ENCODE assay signal across 23 cellular contexts in genomic region chr18:3140986-3141639, GRCh38.
DNase-seq lines count a peak whose midpoint lies in the region; ATAC-seq, FAIRE-seq and TF ChIP-seq lines count a peak whose summit lies in the region.
"Had no signal": no experiment of that assay in that cellular context is flagged by ENCODE, and none has a peak within 500 bp of the region (broad histone marks: within the 10 kb centered on the region; RNA-seq: fewer than 3 reads in every experiment).

No MANE protein-coding gene starts in this region.

- peaks cover 8% of the 10 kb centered on the region for H3K9me3 ChIP-seq in OCI-LY7 (ENCODE audit: low read length)
- H3K9me3 ChIP-seq in H1 (ENCODE audit: insufficient read depth in 2 of 2, low read depth in 1 of 2, low read length in 1 of 2) = 0 out of 4 replicates have a peak, but pooled peaks cover 0 to 4% of the 10 kb centered on the region in 2 experiments
- no peaks in the 10 kb centered on the region for H3K9me3 ChIP-seq in right cardiac atrium (ENCODE audit: control insufficient read depth, low read length)
- H3K9me3 ChIP-seq in gastrocnemius medialis = no peaks in the 10 kb centered on the region

- no peak overlapping the region for H3K18ac ChIP-seq in H1 (ENCODE audit: extremely low read depth, low read length)

- H2BK120ac ChIP-seq in H1 (replicated peaks; ENCODE audit: low read depth, low read length) = no peak overlapping the region

- CTCF ChIA-PET in OCI-LY7 (lab: Charles Lee; ENCODE audit: unreplicated experiment) = no interaction called here
- CTCF ChIA-PET in H1 (lab: Charles Lee; ENCODE audit: partially characterized antibody) = interaction anchor here (3.2 kb wide), 1 partner anchor 12 kb away, joined by 13 read pairs; no protein-coding TSS in a partner anchor

- TF ChIP-seq CTCF in OCI-LY7 (conservative IDR thresholded peaks at IDR 0.05; ENCODE audit: low read length) (no peak), H1 (IDR thresholded peaks at IDR 0.05; ENCODE audit: control extremely low read depth in 1 of 3, insufficient read depth in 1 of 3, low read depth in 1 of 3, low read length in 3 of 3) (no peak), gastrocnemius medialis (IDR thresholded peaks at IDR 0.05 in 4 of 5, conservative IDR thresholded peaks at IDR 0.05 in 1 of 5) (no peak)

- H4K91ac ChIP-seq in H1 (replicated peaks; ENCODE audit: insufficient read length, low read length) = no peak overlapping the region

- no peak overlapping the region for H4K5ac ChIP-seq in H1 (ENCODE audit: insufficient read length, low read depth, low read length)

- no TSS peak for BruUV-seq in OCI-LY7 (replicated peaks; lab: Mats Ljungman, UMichigan)

- no peak overlapping the region for H3K56ac ChIP-seq in H1 (replicated peaks; ENCODE audit: insufficient read length, low read depth, low read length)

- H3K79me2 ChIP-seq in OCI-LY7 (ENCODE audit: insufficient read depth, low read depth, low read length) = no peaks in the 10 kb centered on the region
- H3K79me2 ChIP-seq in H1 (ENCODE audit: control insufficient read depth in 1 of 2, insufficient read depth in 2 of 2, low read length in 2 of 2) = no peaks in the 10 kb centered on the region

- no peak for DNase-seq in OCI-LY7 (ENCODE audit: low spot score)
- no peak for DNase-seq in H1 (ENCODE audit: low read depth in 1 of 2, low spot score in 2 of 2)
- no peak for DNase-seq in right cardiac atrium
- peak; percentile 57 to 74 for DNase-seq in gastrocnemius medialis
- DNase-seq: H7; IMR-90; MG63; NCI-H1092; NCI-H1436 treated with DMSO at 0.1 percent for 48 hours; NCI-H2029; NCI-H2171; NCI-H446; NCI-H748 treated with DMSO at 0.1 percent for 48 hours; NK-92 treated with Interleukin-12 subunit alpha and Interleukin-12 subunit beta, amount 100 ng/mL, for 24 hours; OCI-M1; SHP77 treated with DMSO at 0.1 percent for 48 hours had no signal

- peak overlapping the region; percentile 53; the same call in 1 of the 2 replicates for H2BK15ac ChIP-seq in H1 (ENCODE audit: low read length)

- H3K9me2 ChIP-seq in OCI-LY7 (ENCODE audit: insufficient read depth, low read length) = no peaks in the 10 kb centered on the region

- POLR2A ChIA-PET in OCI-LY7 (lab: Charles Lee) = no interaction called here
- POLR2A ChIA-PET in H1 (lab: Charles Lee; ENCODE audit: partially characterized antibody) = no interaction called here

- no peak overlapping the region for H2BK20ac ChIP-seq in H1 (ENCODE audit: low read length)

- no peak for TF ChIP-seq EP300 in H1 (IDR thresholded peaks at IDR 0.05; ENCODE audit: borderline replicate concordance in 1 of 2, low read depth in 2 of 2, low read length in 2 of 2)

- no peak overlapping the region for H2BK12ac ChIP-seq in H1 (ENCODE audit: low read depth, low read length)

- H3K4me2 ChIP-seq in OCI-LY7 (ENCODE audit: low read length) (no peak overlapping the region), H1 (ENCODE audit: insufficient read depth in 1 of 2, low read depth in 2 of 2, low read length in 2 of 2) (no peak overlapping the region)

- WGBS in H1 (ENCODE audit: extremely low coverage in 1 of 2, insufficient coverage in 1 of 2, insufficient read length in 1 of 2, insufficient replicate concordance in 2 of 2, low coverage in 1 of 2, low lambda C conversion rate in 2 of 2, missing lambda C conversion rate in 1 of 2), 2 experiments = 78% methylated on average over 10 of the region's 10 CpGs; no CpG with 5 or more reads in 1 of the 2 experiments
- WGBS in right cardiac atrium = 71% methylated on average over 10 of the region's 10 CpGs

- H3K27ac ChIP-seq in OCI-LY7 (ENCODE audit: low read depth, low read length, poor library complexity, severe bottlenecking) = no peak overlapping the region
- H3K27ac ChIP-seq in H1 (ENCODE audit: low read depth, low read length) = no peak overlapping the region
- H3K27ac ChIP-seq in right cardiac atrium (ENCODE audit: low read length) = peak overlapping the region; percentile 43
- H3K27ac ChIP-seq in gastrocnemius medialis = peak overlapping the region; percentile 65 to 82 (median 76)
- H3K27ac ChIP-seq: C4-2B had no signal

- no peak overlapping the region for H2AK5ac ChIP-seq in H1 (ENCODE audit: low read depth, low read length)

- in situ Hi-C loops in gastrocnemius medialis (cut with MboI; ENCODE audit: low sequenced_read_pairs in 4 of 4) = loop anchor here in 3 of 4 donors (10.0 to 25.0 kb wide), 2 partner anchors 204 to 206 kb away; no protein-coding TSS in a partner anchor

- H4K8ac ChIP-seq in H1 (ENCODE audit: extremely low read depth, insufficient read depth, low read length) = no peak overlapping the region

- no peak overlapping the region for H3K9ac ChIP-seq in H1 (replicated peaks in 1 of 4; ENCODE audit: extremely low read depth in 1 of 4, low read depth in 3 of 4, low read length in 3 of 4)

- no peak overlapping the region for H3K4ac ChIP-seq in H1 (replicated peaks; ENCODE audit: insufficient read length, low read depth, low read length)

- no peak overlapping the region for H2BK5ac ChIP-seq in H1 (ENCODE audit: low read depth, low read length)

- ATAC-seq in right cardiac atrium (peak; percentile 34 to 45), gastrocnemius medialis (peak; percentile 95 to 96), GM21717 (IDR thresholded peaks at IDR 0.05; ENCODE audit: unreplicated experiment) (no peak), GM19351 (IDR thresholded peaks at IDR 0.05; ENCODE audit: unreplicated experiment) (no peak), GM18519 (IDR thresholded peaks at IDR 0.05; ENCODE audit: low FRiP score, unreplicated experiment) (no peak)

- no peaks in the 10 kb centered on the region for H3K27me3 ChIP-seq in H1 (replicated peaks in 1 of 4; ENCODE audit: control insufficient read depth in 3 of 4, extremely low read depth in 1 of 4, insufficient read depth in 3 of 4, low read length in 3 of 4)
- no peaks in the 10 kb centered on the region for H3K27me3 ChIP-seq in right cardiac atrium (ENCODE audit: control insufficient read depth, insufficient read depth)
- H3K27me3 ChIP-seq in gastrocnemius medialis = no peaks in the 10 kb centered on the region
- H3K27me3 ChIP-seq: MG63 had no signal

- H3K14ac ChIP-seq in H1 (ENCODE audit: insufficient read length) = no peak overlapping the region

- H2AFZ ChIP-seq in OCI-LY7 (ENCODE audit: low read length) = 0 out of 2 replicates have a peak overlapping the region, but pooled peaks have one; percentile 14
- 0 out of 2 replicates have a peak overlapping the region, but pooled peaks have one; percentile 18 for H2AFZ ChIP-seq in H1 (ENCODE audit: low read length)

- H3K4me3 ChIP-seq in OCI-LY7 (ENCODE audit: low read depth, low read length, poor library complexity, severe bottlenecking) (no peak overlapping the region), H1 (ENCODE audit: extremely low read depth in 1 of 4, insufficient read depth in 2 of 4, low read depth in 3 of 4, low read length in 4 of 4) (no peak overlapping the region), right cardiac atrium (ENCODE audit: low read length) (no peak overlapping the region), gastrocnemius medialis (no peak overlapping the region)
- H3K4me3 ChIP-seq: MG63 had no signal

- TF ChIP-seq POLR2A in H1 (IDR thresholded peaks at IDR 0.05; ENCODE audit: control extremely low read depth in 1 of 2, low read depth in 2 of 2, low read length in 2 of 2) (no peak), gastrocnemius medialis (IDR thresholded peaks at IDR 0.05) (no peak)

- H3K23ac ChIP-seq in H1 (ENCODE audit: insufficient read length) = no peak overlapping the region

- H3K79me1 ChIP-seq in H1 (ENCODE audit: low read depth, low read length) = no peaks in the 10 kb centered on the region

- H4K20me1 ChIP-seq in OCI-LY7 (ENCODE audit: insufficient read depth, low read length) = no peaks in the 10 kb centered on the region
- no peaks in the 10 kb centered on the region for H4K20me1 ChIP-seq in H1 (replicated peaks in 1 of 2; ENCODE audit: control insufficient read depth in 1 of 2, insufficient read depth in 2 of 2, low read length in 2 of 2)

- intact Hi-C loops in OCI-LY7 (cut with micrococcal nuclease; ENCODE audit: unreplicated experiment) = no loop called here
- intact Hi-C loops in right cardiac atrium (cut with DNase I) = no loop called here
- intact Hi-C loops in gastrocnemius medialis (cut with DNase I; ENCODE audit: low total_unique reads) = no loop called here

- H3K36me3 ChIP-seq in OCI-LY7 (ENCODE audit: insufficient read depth, low read length) (no peaks in the 10 kb centered on the region), H1 (ENCODE audit: control insufficient read depth in 2 of 4, insufficient read depth in 4 of 4, low read length in 3 of 4) (no peaks in the 10 kb centered on the region), gastrocnemius medialis (peaks cover 0 to 6% of the 10 kb centered on the region in 2 donors)
- H3K36me3 ChIP-seq: MG63 had no signal

- H3K4me1 ChIP-seq in OCI-LY7 (ENCODE audit: insufficient read depth, low read length, poor library complexity, severe bottlenecking) (no peaks in the 10 kb centered on the region), H1 (replicated peaks in 1 of 4; ENCODE audit: control insufficient read depth in 3 of 4, insufficient read depth in 4 of 4, low read length in 3 of 4) (no peaks in the 10 kb centered on the region), right cardiac atrium (ENCODE audit: control insufficient read depth, insufficient read depth, low read length) (peaks cover 2% of the 10 kb centered on the region), gastrocnemius medialis (peaks cover 9 to 39% of the 10 kb centered on the region in 2 donors)

- TF ChIP-seq RAD21 in H1 (IDR thresholded peaks at IDR 0.05 in 1 of 2, conservative IDR thresholded peaks at IDR 0.05 in 1 of 2; ENCODE audit: low read depth in 2 of 2, low read length in 2 of 2) = no peak

- H3K23me2 ChIP-seq in H1 (ENCODE audit: low read depth, low read length) = no peaks in the 10 kb centered on the region

- no peak for FAIRE-seq in H1 (lab: Jason Lieb, UNC)
- FAIRE-seq: D721Med, GM12892, GM18507 had no signal

TF ChIP-seq in H1, 55 proteins besides CTCF, POLR2A, EP300 and RAD21:
- TF ChIP-seq EGR1 (IDR thresholded peaks at IDR 0.05; ENCODE audit: borderline replicate concordance, low read depth, low read length) = no peak
- no peak for TF ChIP-seq RBBP5 (IDR thresholded peaks at IDR 0.05; ENCODE audit: borderline replicate concordance, low read depth, low read length)
- no peak for TF ChIP-seq TBP (IDR thresholded peaks at IDR 0.05; ENCODE audit: low read depth, low read length)
- TF ChIP-seq CBX5 (IDR thresholded peaks at IDR 0.05; ENCODE audit: low read depth, low read length) = no peak
- no peak for TF ChIP-seq JUND (IDR thresholded peaks at IDR 0.05; ENCODE audit: low read length)
- TF ChIP-seq CHD2 (IDR thresholded peaks at IDR 0.05; ENCODE audit: low read length) = no peak

Comparison
In these comparisons a context has a peak if more than half of its experiments do, and no peak if none do; other contexts are left out.
1. DNase-seq: peak in gastrocnemius medialis (2 of 2); none in OCI-LY7 (single experiment), H1 (0 of 2) and right cardiac atrium (0 of 3).
2. H3K27ac ChIP-seq: peak in right cardiac atrium (single experiment) and gastrocnemius medialis (4 of 4); none in OCI-LY7 (single experiment) and H1 (single experiment).
3. ATAC-seq: peak in right cardiac atrium (2 of 2) and gastrocnemius medialis (2 of 2); none in GM21717 (single experiment), GM19351 (single experiment) and GM18519 (single experiment).